In genomic region chrX:123917069-123917468, GRCh38 we compare ENCODE assay signal across 24 cellular contexts.
"Had no signal": no experiment of that assay in that cellular context is flagged by ENCODE, and none has a peak within 500 bp of the region (broad histone marks: within the 10 kb centered on the region; RNA-seq: fewer than 3 reads in every experiment).

No MANE protein-coding gene starts in this region.

- H3K9me3 Mint-ChIP-seq: activated CD4-positive, alpha-beta T cell treated with anti-CD3 and anti-CD28 coated beads, Interleukin-2, amount 10 ng/mL, durations not matched to agents 24 days and 14 days; activated CD8-positive, alpha-beta T cell treated with anti-CD3 and anti-CD28 coated beads for 36 hours; activated naive CD4-positive, alpha-beta T cell treated with anti-CD3 and anti-CD28 coated beads, Interleukin-2, amount 50 U/mL, for 24 hours; activated T-helper 1 cell treated with anti-CD3 and anti-CD28 coated beads, Interleukin-12 subunit alpha, Interleukin-12 subunit beta, Interleukin-2, Interleukin-4 antibody, amounts not matched to agents 30 ng/mL and 10 ng/mL and 1 ng/mL, durations not matched to agents 14 hours and 24 hours and 36 hours; brain; memory B cell; stimulated activated memory B cell treated with anti-CD40 and anti-IgM and Interleukin-4, amounts not matched to agents 10 μg/mL and 1 μg/mL and 100 μg/mL, for 72 hours had no signal

- H3K4me2 ChIP-seq: smooth muscle cell had no signal

- H3K4me1 Mint-ChIP-seq: activated CD4-positive, alpha-beta T cell treated with anti-CD3 and anti-CD28 coated beads, Interleukin-2, amount 10 ng/mL, durations not matched to agents 24 days and 14 days; activated naive CD4-positive, alpha-beta T cell treated with anti-CD3 and anti-CD28 coated beads, Interleukin-2, amount 50 U/mL, for 24 hours; brain; memory B cell; neural crest cell; stimulated activated memory B cell treated with anti-CD40 and anti-IgM and Interleukin-4, amounts not matched to agents 10 μg/mL and 1 μg/mL and 100 μg/mL, for 72 hours had no signal

- H3K4me3 Mint-ChIP-seq: activated CD4-positive, alpha-beta T cell treated with anti-CD3 and anti-CD28 coated beads, Interleukin-2, amount 10 ng/mL, durations not matched to agents 24 days and 14 days; activated CD8-positive, alpha-beta T cell treated with anti-CD3 and anti-CD28 coated beads for 36 hours; activated naive CD4-positive, alpha-beta T cell treated with anti-CD3 and anti-CD28 coated beads, Interleukin-2, amount 50 U/mL, for 24 hours; activated T-helper 1 cell treated with anti-CD3 and anti-CD28 coated beads, Interleukin-12 subunit alpha, Interleukin-12 subunit beta, Interleukin-2, Interleukin-4 antibody, amounts not matched to agents 30 ng/mL and 10 ng/mL and 1 ng/mL, durations not matched to agents 14 hours and 24 hours and 36 hours; brain; memory B cell; neural crest cell; stimulated activated memory B cell treated with anti-CD40 and anti-IgM and Interleukin-4, amounts not matched to agents 10 μg/mL and 1 μg/mL and 100 μg/mL, for 72 hours had no signal

- H3K36me3 ChIP-seq: esophagus muscularis mucosa, gastroesophageal sphincter, sigmoid colon, stomach, transverse colon had no signal

- H3K27me3 ChIP-seq: esophagus muscularis mucosa, gastroesophageal sphincter, sigmoid colon, stomach, transverse colon had no signal

- H3K27ac ChIP-seq: esophagus muscularis mucosa, gastroesophageal sphincter, sigmoid colon, stomach, transverse colon, VCaP had no signal

- H3K4me3 ChIP-seq: esophagus muscularis mucosa, gastroesophageal sphincter, sigmoid colon, smooth muscle cell, stomach, transverse colon had no signal

- H3K27me3 Mint-ChIP-seq: activated CD4-positive, alpha-beta T cell treated with anti-CD3 and anti-CD28 coated beads, Interleukin-2, amount 10 ng/mL, durations not matched to agents 24 days and 14 days; activated CD8-positive, alpha-beta T cell treated with anti-CD3 and anti-CD28 coated beads for 36 hours; activated naive CD4-positive, alpha-beta T cell treated with anti-CD3 and anti-CD28 coated beads, Interleukin-2, amount 50 U/mL, for 24 hours; brain; memory B cell; stimulated activated memory B cell treated with anti-CD40 and anti-IgM and Interleukin-4, amounts not matched to agents 10 μg/mL and 1 μg/mL and 100 μg/mL, for 72 hours had no signal

- H3K4me1 ChIP-seq: esophagus muscularis mucosa, gastroesophageal sphincter, sigmoid colon, stomach, transverse colon had no signal

- H3K36me3 Mint-ChIP-seq: activated naive CD4-positive, alpha-beta T cell treated with anti-CD3 and anti-CD28 coated beads, Interleukin-2, amount 50 U/mL, for 24 hours; brain; memory B cell; stimulated activated memory B cell treated with anti-CD40 and anti-IgM and Interleukin-4, amounts not matched to agents 10 μg/mL and 1 μg/mL and 100 μg/mL, for 72 hours had no signal

- H3K9me3 ChIP-seq: esophagus muscularis mucosa, gastroesophageal sphincter, sigmoid colon, stomach, transverse colon had no signal

- DNase-seq: activated CD4-positive, alpha-beta T cell treated with anti-CD3 and anti-CD28 coated beads, Interleukin-2, amount 10 ng/mL, durations not matched to agents 24 days and 14 days; activated CD8-positive, alpha-beta T cell treated with anti-CD3 and anti-CD28 coated beads for 36 hours; activated gamma-delta T cell; aorta; central memory CD4-positive, alpha-beta T cell; effector memory CD4-positive, alpha-beta T cell; head of caudate nucleus; hypothalamus; occipital lobe; posterior cingulate gyrus; sigmoid colon; stimulated activated CD4-positive, alpha-beta T cell treated with anti-CD3 and anti-CD28 coated beads, Interleukin-15, amount 100 ng/mL, for 24 hours; stomach; transverse colon had no signal

- H3K27ac Mint-ChIP-seq: activated CD4-positive, alpha-beta T cell treated with anti-CD3 and anti-CD28 coated beads, Interleukin-2, amount 10 ng/mL, durations not matched to agents 24 days and 14 days; activated CD8-positive, alpha-beta T cell treated with anti-CD3 and anti-CD28 coated beads for 36 hours; activated naive CD4-positive, alpha-beta T cell treated with anti-CD3 and anti-CD28 coated beads, Interleukin-2, amount 50 U/mL, for 24 hours; activated T-helper 1 cell treated with anti-CD3 and anti-CD28 coated beads, Interleukin-12 subunit alpha, Interleukin-12 subunit beta, Interleukin-2, Interleukin-4 antibody, amounts not matched to agents 30 ng/mL and 10 ng/mL and 1 ng/mL, durations not matched to agents 14 hours and 24 hours and 36 hours; brain; memory B cell; stimulated activated memory B cell treated with anti-CD40 and anti-IgM and Interleukin-4, amounts not matched to agents 10 μg/mL and 1 μg/mL and 100 μg/mL, for 72 hours had no signal
